ENCODE assay signal across 22 cellular contexts in the genomic region with DNA sequence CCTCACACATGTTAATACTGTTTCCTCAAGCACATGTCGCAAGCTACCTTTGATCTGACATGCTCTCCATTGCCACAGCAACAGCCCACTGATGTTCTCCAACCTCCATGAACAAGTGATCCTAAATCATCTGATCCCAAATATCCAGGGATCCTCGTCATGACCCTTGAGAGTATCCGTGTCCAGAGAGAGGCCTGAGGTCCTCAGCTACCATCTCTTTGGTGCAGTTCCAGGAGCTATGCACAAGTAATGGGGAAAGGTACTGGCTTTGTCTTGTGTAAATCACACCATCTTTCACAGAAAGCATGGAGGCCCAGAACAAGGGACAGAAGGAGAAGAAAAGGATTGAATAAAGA. TPM values are rescaled to one million over a fixed set of nuclear protein-coding genes. Genes with fewer than 3 reads are reported as not detected.
DNase-seq lines count a peak whose midpoint lies in the region; ATAC-seq and TF ChIP-seq lines count a peak whose summit lies in the region.
"Had no signal": no experiment of that assay in that cellular context is flagged by ENCODE, and none has a peak within 500 bp of the region (broad histone marks: within the 10 kb centered on the region; RNA-seq: fewer than 3 reads in every experiment).

No MANE protein-coding gene starts in this region.

- H3K4me3 ChIP-seq in GM06990 (replicated peaks; ENCODE audit: low read depth, low read length) (peak overlapping the region; percentile 74), SU-DHL-6 (ENCODE audit: insufficient read depth, low read length, poor library complexity, severe bottlenecking) (peak overlapping the region; percentile 91), PC-3 (ENCODE audit: low read length) (no peak overlapping the region)
- H3K4me3 ChIP-seq: A549, GM23248, stomach had no signal

- peak overlapping the region; percentile 95 for H3K4me2 ChIP-seq in SU-DHL-6 (ENCODE audit: low read depth, low read length, poor library complexity, severe bottlenecking)
- H3K4me2 ChIP-seq in PC-3 (ENCODE audit: low read length) = no peak overlapping the region
- H3K4me2 ChIP-seq: A549 had no signal

- H3K9me3 Mint-ChIP-seq in activated CD4-positive, alpha-beta memory T cell treated with anti-CD3 and anti-CD28 coated beads for 36 hours = no peaks in the 10 kb centered on the region
- H3K9me3 Mint-ChIP-seq in activated CD4-positive, alpha-beta memory T cell treated with anti-CD3 and anti-CD28 coated beads, Interleukin-2, amount 10 ng/mL, durations not matched to agents 7 days and 5 days = no peaks in the 10 kb centered on the region
- H3K9me3 Mint-ChIP-seq in naive B cell = no peaks in the 10 kb centered on the region

- peaks cover 91% of the 10 kb centered on the region for H3F3A ChIP-seq in SU-DHL-6 (ENCODE audit: insufficient read depth)
- no peaks in the 10 kb centered on the region for H3F3A ChIP-seq in PC-3 (ENCODE audit: low read length, unreplicated experiment)

- H3K79me2 ChIP-seq in SU-DHL-6 (ENCODE audit: insufficient read depth, low read length) (peaks cover 77% of the 10 kb centered on the region), PC-3 (ENCODE audit: low read length) (no peaks in the 10 kb centered on the region)

- no peak overlapping the region for H2AFZ ChIP-seq in SU-DHL-6 (ENCODE audit: low read depth, low read length, severe bottlenecking)
- no peak overlapping the region for H2AFZ ChIP-seq in PC-3 (ENCODE audit: low read length)
- H2AFZ ChIP-seq: GM23248 had no signal

- intact Hi-C loops in activated CD4-positive, alpha-beta memory T cell treated with anti-CD3 and anti-CD28 coated beads for 36 hours (cut with micrococcal nuclease) = loop anchor here (5.0 kb wide), 1 partner anchor 513 kb away; no protein-coding TSS in a partner anchor
- intact Hi-C loops in PC-3 (cut with micrococcal nuclease) = no loop called here

- H3K9ac ChIP-seq in SU-DHL-6 (ENCODE audit: low read length) (peak overlapping the region; percentile 86), PC-3 (ENCODE audit: low read length) (no peak overlapping the region)
- H3K9ac ChIP-seq: GM23248 had no signal

- H3K36me3 ChIP-seq in GM06990 (ENCODE audit: control insufficient read depth, insufficient read depth, low read length) = peaks cover 10% of the 10 kb centered on the region
- peaks cover 36% of the 10 kb centered on the region for H3K36me3 ChIP-seq in SU-DHL-6 (ENCODE audit: low read length)
- H3K36me3 ChIP-seq in PC-3 (ENCODE audit: low read depth, low read length) = no peaks in the 10 kb centered on the region

- H3K27me3 ChIP-seq in GM06990 (replicated peaks; ENCODE audit: control insufficient read depth, insufficient read depth, low read length) (no peaks in the 10 kb centered on the region), SU-DHL-6 (ENCODE audit: low read length) (no peaks in the 10 kb centered on the region), PC-3 (ENCODE audit: low read length) (no peaks in the 10 kb centered on the region)
- H3K27me3 ChIP-seq: stomach had no signal

- DNase-seq in activated CD4-positive, alpha-beta memory T cell treated with anti-CD3 and anti-CD28 coated beads for 36 hours = no peak
- DNase-seq in activated CD4-positive, alpha-beta memory T cell treated with anti-CD3 and anti-CD28 coated beads, Interleukin-2, amount 10 ng/mL, durations not matched to agents 7 days and 5 days = no peak
- DNase-seq in GM06990 (ENCODE audit: extremely low read depth, insufficient read length) (no peak), naive B cell (no peak), PC-3 (no peak)
- DNase-seq: anterior cingulate cortex, DND-41, GM23248, mammary epithelial cell, NCI-H1048, NCI-H526 treated with DMSO at 0.1 percent for 48 hours, OCI-M1, stomach, T-helper 9 cell had no signal

- H3K9me2 ChIP-seq in SU-DHL-6 (replicated peaks; ENCODE audit: insufficient read depth, low read length) = no peaks in the 10 kb centered on the region
- no peaks in the 10 kb centered on the region for H3K9me2 ChIP-seq in PC-3 (replicated peaks; ENCODE audit: low read length)

- H3K4me1 Mint-ChIP-seq in activated CD4-positive, alpha-beta memory T cell treated with anti-CD3 and anti-CD28 coated beads for 36 hours (ENCODE audit: low read depth) = peaks cover 90% of the 10 kb centered on the region
- peaks cover 85% of the 10 kb centered on the region for H3K4me1 Mint-ChIP-seq in activated CD4-positive, alpha-beta memory T cell treated with anti-CD3 and anti-CD28 coated beads, Interleukin-2, amount 10 ng/mL, durations not matched to agents 7 days and 5 days
- H3K4me1 Mint-ChIP-seq in naive B cell = peaks cover 76 to 97% (median 90%) of the 10 kb centered on the region in 3 donors

- H4K20me1 ChIP-seq in SU-DHL-6 (ENCODE audit: low read depth, low read length) = no peaks in the 10 kb centered on the region
- H4K20me1 ChIP-seq in PC-3 (ENCODE audit: low read length) = no peaks in the 10 kb centered on the region

- BruUV-seq in PC-3 (replicated peaks; lab: Mats Ljungman, UMichigan) = no TSS peak

- POLR2A ChIA-PET in activated CD4-positive, alpha-beta memory T cell treated with anti-CD3 and anti-CD28 coated beads for 36 hours (lab: Charles Lee) = no interaction called here
- POLR2A ChIA-PET in activated CD4-positive, alpha-beta memory T cell treated with anti-CD3 and anti-CD28 coated beads, Interleukin-2, amount 10 ng/mL, durations not matched to agents 7 days and 5 days (lab: Charles Lee) = interaction anchor here (0.9 kb wide), 1 partner anchor 203 kb away, joined by 3 read pairs; the partner anchor contains the start of gene CD200
- POLR2A ChIA-PET in PC-3 (lab: Charles Lee; ENCODE audit: unreplicated experiment) = no interaction called here

- peaks cover 11% of the 10 kb centered on the region for H3K4me1 ChIP-seq in PC-3 (ENCODE audit: insufficient read depth, low read length)

- peaks cover 13% of the 10 kb centered on the region for H3K36me3 Mint-ChIP-seq in activated CD4-positive, alpha-beta memory T cell treated with anti-CD3 and anti-CD28 coated beads for 36 hours
- peaks cover 30% of the 10 kb centered on the region for H3K36me3 Mint-ChIP-seq in activated CD4-positive, alpha-beta memory T cell treated with anti-CD3 and anti-CD28 coated beads, Interleukin-2, amount 10 ng/mL, durations not matched to agents 7 days and 5 days (ENCODE audit: low read depth)
- H3K36me3 Mint-ChIP-seq in naive B cell = peaks cover 1 to 13% of the 10 kb centered on the region in 2 donors

- no peaks in the 10 kb centered on the region for H3K27me3 Mint-ChIP-seq in activated CD4-positive, alpha-beta memory T cell treated with anti-CD3 and anti-CD28 coated beads for 36 hours
- no peaks in the 10 kb centered on the region for H3K27me3 Mint-ChIP-seq in activated CD4-positive, alpha-beta memory T cell treated with anti-CD3 and anti-CD28 coated beads, Interleukin-2, amount 10 ng/mL, durations not matched to agents 7 days and 5 days
- H3K27me3 Mint-ChIP-seq in naive B cell = no peaks in the 10 kb centered on the region

- CTCF ChIA-PET in activated CD4-positive, alpha-beta memory T cell treated with anti-CD3 and anti-CD28 coated beads for 36 hours (lab: Charles Lee) = interaction anchor here (0.9 to 1.6 kb wide), 2 partner anchors 19 to 163 kb away, joined by 3 to 4 read pairs; no protein-coding TSS in a partner anchor
- CTCF ChIA-PET in activated CD4-positive, alpha-beta memory T cell treated with anti-CD3 and anti-CD28 coated beads, Interleukin-2, amount 10 ng/mL, durations not matched to agents 7 days and 5 days (lab: Charles Lee) = interaction anchor here (0.5 to 1.3 kb wide), 2 partner anchors 19 to 367 kb away, joined by 3 to 4 read pairs; no protein-coding TSS in a partner anchor
- CTCF ChIA-PET in PC-3 (lab: Charles Lee) = interaction anchor here (0.5 kb wide), 1 partner anchor 41 kb away, joined by 8 read pairs; no protein-coding TSS in a partner anchor

- TF ChIP-seq CTCF in GM06990 (IDR thresholded peaks at IDR 0.05; ENCODE audit: insufficient read depth, low read length, poor library complexity, severe bottlenecking) (no peak), SU-DHL-6 (IDR thresholded peaks at IDR 0.05; ENCODE audit: insufficient read depth, low read length, poor library complexity, severe bottlenecking) (no peak), PC-3 (conservative IDR thresholded peaks at IDR 0.05; ENCODE audit: low read depth, low read length) (no peak)

- H3K9me3 ChIP-seq in SU-DHL-6 (ENCODE audit: insufficient read depth, low read length) = no peaks in the 10 kb centered on the region
- H3K9me3 ChIP-seq in PC-3 (ENCODE audit: low read length) = no peaks in the 10 kb centered on the region
- H3K9me3 ChIP-seq: A549, stomach had no signal

- H3K27ac ChIP-seq in SU-DHL-6 (ENCODE audit: low read depth, low read length) (peak overlapping the region; percentile 94), PC-3 (ENCODE audit: low read length) (no peak overlapping the region)
- H3K27ac ChIP-seq: A549, GM23248, stomach had no signal

- ATAC-seq in naive B cell (ENCODE audit: low read depth in 2 of 2) (no peak), GM21447 (IDR thresholded peaks at IDR 0.05; ENCODE audit: unreplicated experiment) (no peak), PC-3 (no peak), HG03457 (IDR thresholded peaks at IDR 0.05; ENCODE audit: unreplicated experiment) (no peak)
- ATAC-seq: A549; activated CD4-positive, CD25-positive, alpha-beta regulatory T cell treated with anti-CD3 and anti-CD28 coated beads, Interleukin-2, amount 50 U/mL, for 24 hours had no signal

- H3K4me3 Mint-ChIP-seq in activated CD4-positive, alpha-beta memory T cell treated with anti-CD3 and anti-CD28 coated beads for 36 hours = peak overlapping the region; percentile 14
- H3K4me3 Mint-ChIP-seq in activated CD4-positive, alpha-beta memory T cell treated with anti-CD3 and anti-CD28 coated beads, Interleukin-2, amount 10 ng/mL, durations not matched to agents 7 days and 5 days = no peak overlapping the region
- H3K4me3 Mint-ChIP-seq in naive B cell = peak overlapping the region in 5 of 8 donors; percentile 4 to 65 (median 48)

- peak overlapping the region; percentile 88 for H3K27ac Mint-ChIP-seq in activated CD4-positive, alpha-beta memory T cell treated with anti-CD3 and anti-CD28 coated beads for 36 hours
- H3K27ac Mint-ChIP-seq in activated CD4-positive, alpha-beta memory T cell treated with anti-CD3 and anti-CD28 coated beads, Interleukin-2, amount 10 ng/mL, durations not matched to agents 7 days and 5 days = no peak overlapping the region
- H3K27ac Mint-ChIP-seq in naive B cell = peak overlapping the region; percentile 91 to 99 (median 96)

RNA-seq across cellular contexts. Expression of gene GCSAM, which starts 2.4 kb away (rescaled TPM):
- 10 to 100 TPM; 11.7 to 14.4 TPM for total RNA-seq in activated CD4-positive, alpha-beta memory T cell treated with anti-CD3 and anti-CD28 coated beads for 36 hours
- total RNA-seq in activated CD4-positive, alpha-beta memory T cell treated with anti-CD3 and anti-CD28 coated beads, Interleukin-2, amount 10 ng/mL, durations not matched to agents 7 days and 5 days = 10 to 100 TPM; 19.6 to 19.9 TPM
- polyA plus RNA-seq in naive B cell (ENCODE audit: low read depth in 6 of 6) = 10 to 100 TPM; 24.3 to 84.9 (median 41.6) TPM
- total RNA-seq in PC-3 (2014; rRNA removed) = not detected in 2 replicates
- total RNA-seq: chondrocyte, GM23248, pulmonary artery endothelial cell had no signal
- polyA plus RNA-seq: A549, neural cell had no signal

RNA-seq across cellular contexts. Expression of gene C3orf52, which starts 44.4 kb away (rescaled TPM):
- total RNA-seq in activated CD4-positive, alpha-beta memory T cell treated with anti-CD3 and anti-CD28 coated beads for 36 hours = 1 to 10 TPM; 3.3 to 4.4 TPM
- total RNA-seq in activated CD4-positive, alpha-beta memory T cell treated with anti-CD3 and anti-CD28 coated beads, Interleukin-2, amount 10 ng/mL, durations not matched to agents 7 days and 5 days = 1 to 10 TPM; 2.5 to 2.6 TPM
- polyA plus RNA-seq in naive B cell (ENCODE audit: low read depth in 6 of 6) = 1 to 10 TPM in 1 of 6 donors, under 1 TPM in 4, not detected in 1; 0.23 to 1.1 (median 0.61) TPM
- total RNA-seq in PC-3 (2014; rRNA removed) = 14.8 and 16.7 TPM in 2 replicates

Comparison
In these comparisons a context has a peak if more than half of its experiments do, and no peak if none do; other contexts are left out.
1. RNA of gene GCSAM, which starts 2.4 kb away (total RNA-seq): 19.6 to 19.9 TPM in activated CD4-positive, alpha-beta memory T cell treated with anti-CD3 and anti-CD28 coated beads, Interleukin-2, amount 10 ng/mL, durations not matched to agents 7 days and 5 days and 11.7 to 14.4 TPM in activated CD4-positive, alpha-beta memory T cell treated with anti-CD3 and anti-CD28 coated beads for 36 hours; not detected in PC-3; every median in the first group is over 10 times any median in the second.